Comparison of ENCODE assay signal across 18 cellular contexts in the genomic region with DNA sequence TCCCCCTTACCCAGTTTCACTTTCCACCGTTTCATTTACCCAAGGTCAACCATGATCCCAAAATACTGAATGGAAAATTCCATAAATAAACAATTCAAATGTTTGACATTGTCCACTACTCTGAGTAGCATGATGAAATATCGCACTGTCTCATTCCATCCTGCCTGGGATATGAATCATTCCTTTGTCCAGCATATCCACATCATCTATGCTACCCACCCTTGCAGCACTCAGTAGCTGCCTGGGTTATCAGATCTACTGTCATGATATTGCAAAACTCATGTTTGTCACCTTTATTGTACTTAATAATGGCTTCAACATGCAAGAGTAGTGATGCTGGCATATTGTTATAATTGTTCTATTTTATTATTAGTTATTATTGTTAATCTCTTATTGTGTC.
A peak's percentile ranks its signal among the peaks of the same experiment; 100 is the strongest.
DNase-seq lines count a peak whose midpoint lies in the region; ATAC-seq, FAIRE-seq and TF ChIP-seq lines count a peak whose summit lies in the region.
"Had no signal": no experiment of that assay in that cellular context is flagged by ENCODE, and none has a peak within 500 bp of the region (broad histone marks: within the 10 kb centered on the region; RNA-seq: fewer than 3 reads in every experiment).

No MANE protein-coding gene starts in this region.

- peaks cover 0 to 4% of the 10 kb centered on the region in 2 donors for H3K9me3 Mint-ChIP-seq in stimulated activated naive CD8-positive, alpha-beta T cell treated with anti-CD3 and anti-CD28 coated beads, Interleukin-15, amount 100 ng/mL, for 72 hours
- H3K9me3 Mint-ChIP-seq: activated T-helper 1 cell treated with anti-CD3 and anti-CD28 coated beads, Interleukin-12 subunit alpha, Interleukin-12 subunit beta, Interleukin-2, Interleukin-4 antibody, amounts not matched to agents 30 ng/mL and 10 ng/mL and 1 ng/mL, durations not matched to agents 14 hours and 24 hours and 36 hours had no signal

- H4K20me1 ChIP-seq in MM.1S (ENCODE audit: insufficient read depth, low read length): no peaks in the 10 kb centered on the region

- in situ Hi-C loops in Panc1 (cut with HindIII; ENCODE audit: low pct_unique_long_range_greater_than_20kb, low sequenced_read_pairs): no loop called here
- in situ Hi-C loops in transverse colon (cut with MboI; ENCODE audit: low pct_ligation_motif_present in 1 of 4, low pct_unique_long_range_greater_than_20kb in 1 of 4, low sequenced_read_pairs in 3 of 4): no loop called here

- H3F3A ChIP-seq in MM.1S (ENCODE audit: insufficient read depth, low read length): no peaks in the 10 kb centered on the region

- TF ChIP-seq CTCF in Panc1 (IDR thresholded peaks at IDR 0.05) (no peak), bronchial epithelial cell (IDR thresholded peaks at IDR 0.05; ENCODE audit: insufficient read depth, low read length, severe bottlenecking) (no peak), transverse colon (IDR thresholded peaks at IDR 0.05) (no peak), MM.1S (IDR thresholded peaks at IDR 0.05; ENCODE audit: low read length) (no peak)

- H3K4me1 ChIP-seq in Panc1 (ENCODE audit: control insufficient read depth, insufficient read depth, low read length) (no peaks in the 10 kb centered on the region), transverse colon (no peaks in the 10 kb centered on the region), MM.1S (ENCODE audit: low read length) (no peaks in the 10 kb centered on the region)
- H3K4me1 ChIP-seq: colonic mucosa, testis had no signal

- peak; percentile 62 for DNase-seq in ELR (ENCODE audit: low read depth)
- DNase-seq in Panc1 (ENCODE audit: low read depth, low spot score): peak; percentile 2
- DNase-seq in bronchial epithelial cell (ENCODE audit: low read depth): peak; percentile 82
- peak; percentile 46 for DNase-seq in kidney glomerular epithelial cell (lab: John Stamatoyannopoulos, UW)
- no peak for DNase-seq in transverse colon
- DNase-seq in MM.1S: no peak
- no peak for DNase-seq in stimulated activated naive CD8-positive, alpha-beta T cell treated with anti-CD3 and anti-CD28 coated beads, Interleukin-15, amount 100 ng/mL, for 72 hours
- no peak for DNase-seq in stimulated activated CD4-positive, alpha-beta T cell treated with anti-CD3 and anti-CD28 coated beads, Interleukin-4, amount 100 ng/mL, for 1 hour
- DNase-seq: colonic mucosa; COR-L47; NCI-H1694 treated with DMSO at 0.1 percent for 48 hours; NCI-H526 treated with DMSO at 0.1 percent for 48 hours; OCI-M1; stimulated activated CD4-positive, alpha-beta T cell treated with anti-CD3 and anti-CD28 coated beads, Interleukin-4, amount 100 ng/mL, for 4 hours; T-cell; testis had no signal

- H3K79me2 ChIP-seq in MM.1S (ENCODE audit: low read length): no peaks in the 10 kb centered on the region

- intact Hi-C loops in Panc1 (cut with micrococcal nuclease; ENCODE audit: unreplicated experiment) (no loop called here), transverse colon (cut with DNase I; ENCODE audit: low total_unique reads) (no loop called here)

- no peak for TF ChIP-seq EP300 in transverse colon (IDR thresholded peaks at IDR 0.05; ENCODE audit: low read depth)

- POLR2A ChIA-PET in Panc1 (lab: Charles Lee): no interaction called here

- no peaks in the 10 kb centered on the region for H3K9me2 ChIP-seq in MM.1S (replicated peaks; ENCODE audit: insufficient read depth, low read length)

- no peak overlapping the region for H2AFZ ChIP-seq in MM.1S (ENCODE audit: low read length)

- H3K4me3 ChIP-seq in Panc1 (ENCODE audit: low read depth in 2 of 2, low read length in 2 of 2): no peak overlapping the region
- no peak overlapping the region for H3K4me3 ChIP-seq in bronchial epithelial cell (ENCODE audit: low read depth, low read length)
- H3K4me3 ChIP-seq in transverse colon: no peak overlapping the region
- no peak overlapping the region for H3K4me3 ChIP-seq in MM.1S (ENCODE audit: low read length)
- H3K4me3 ChIP-seq: colonic mucosa, testis had no signal

- CTCF ChIA-PET in Panc1 (lab: Charles Lee): no interaction called here

- H3K27ac ChIP-seq in Panc1 (ENCODE audit: low read length): no peak overlapping the region
- no peak overlapping the region for H3K27ac ChIP-seq in transverse colon
- H3K27ac ChIP-seq in MM.1S (ENCODE audit: low read length): no peak overlapping the region
- H3K27ac ChIP-seq: colonic mucosa, testis had no signal

- 69 to 100% methylated on average over 1 to 2 of the region's 2 CpGs for WGBS in transverse colon (ENCODE audit: low coverage in 1 of 2), 2 donors

- no peak overlapping the region for H3K4me3 Mint-ChIP-seq in stimulated activated naive CD8-positive, alpha-beta T cell treated with anti-CD3 and anti-CD28 coated beads, Interleukin-15, amount 100 ng/mL, for 72 hours
- H3K4me3 Mint-ChIP-seq: activated T-helper 1 cell treated with anti-CD3 and anti-CD28 coated beads, Interleukin-12 subunit alpha, Interleukin-12 subunit beta, Interleukin-2, Interleukin-4 antibody, amounts not matched to agents 30 ng/mL and 10 ng/mL and 1 ng/mL, durations not matched to agents 14 hours and 24 hours and 36 hours; T-cell had no signal

- H3K27me3 ChIP-seq in Panc1 (ENCODE audit: control insufficient read depth, insufficient read depth, low read length) (no peaks in the 10 kb centered on the region), bronchial epithelial cell (ENCODE audit: control insufficient read depth, insufficient read depth, low read length) (no peaks in the 10 kb centered on the region), transverse colon (no peaks in the 10 kb centered on the region), MM.1S (replicated peaks; ENCODE audit: insufficient read depth, low read length) (no peaks in the 10 kb centered on the region)
- H3K27me3 ChIP-seq: colonic mucosa, testis had no signal

- H3K4me1 Mint-ChIP-seq in stimulated activated naive CD8-positive, alpha-beta T cell treated with anti-CD3 and anti-CD28 coated beads, Interleukin-15, amount 100 ng/mL, for 72 hours: no peaks in the 10 kb centered on the region
- H3K4me1 Mint-ChIP-seq: T-cell had no signal

- no peak for ATAC-seq in Panc1
- ATAC-seq in stimulated activated naive CD8-positive, alpha-beta T cell treated with anti-CD3 and anti-CD28 coated beads, Interleukin-15, amount 100 ng/mL, for 72 hours: no peak
- ATAC-seq: T-cell had no signal

- no peak overlapping the region for H3K4me2 ChIP-seq in MM.1S (ENCODE audit: low read depth, low read length)

- H3K36me3 ChIP-seq in Panc1 (ENCODE audit: control insufficient read depth, insufficient read depth, low read length) (no peaks in the 10 kb centered on the region), bronchial epithelial cell (ENCODE audit: control insufficient read depth, insufficient read depth, low read length) (no peaks in the 10 kb centered on the region), transverse colon (no peaks in the 10 kb centered on the region), MM.1S (replicated peaks; ENCODE audit: insufficient read depth, low read length) (no peaks in the 10 kb centered on the region)
- H3K36me3 ChIP-seq: colonic mucosa had no signal

- no peak overlapping the region for H3K27ac Mint-ChIP-seq in stimulated activated naive CD8-positive, alpha-beta T cell treated with anti-CD3 and anti-CD28 coated beads, Interleukin-15, amount 100 ng/mL, for 72 hours
- H3K27ac Mint-ChIP-seq: activated T-helper 1 cell treated with anti-CD3 and anti-CD28 coated beads, Interleukin-12 subunit alpha, Interleukin-12 subunit beta, Interleukin-2, Interleukin-4 antibody, amounts not matched to agents 30 ng/mL and 10 ng/mL and 1 ng/mL, durations not matched to agents 14 hours and 24 hours and 36 hours; T-cell had no signal

- H3K9ac ChIP-seq in MM.1S (ENCODE audit: low read length): no peak overlapping the region

- no peak for TF ChIP-seq POLR2A in transverse colon (IDR thresholded peaks at IDR 0.05)

- BruUV-seq in Panc1 (replicated peaks; lab: Mats Ljungman, UMichigan): no TSS peak

- H3K9me3 ChIP-seq in Panc1 (ENCODE audit: control insufficient read depth, insufficient read depth, low read depth, low read length) (no peaks in the 10 kb centered on the region), transverse colon (no peaks in the 10 kb centered on the region), MM.1S (replicated peaks; ENCODE audit: insufficient read depth, low read length) (no peaks in the 10 kb centered on the region)
- H3K9me3 ChIP-seq: colonic mucosa, testis had no signal

- no peaks in the 10 kb centered on the region for H3K27me3 Mint-ChIP-seq in stimulated activated naive CD8-positive, alpha-beta T cell treated with anti-CD3 and anti-CD28 coated beads, Interleukin-15, amount 100 ng/mL, for 72 hours
- H3K27me3 Mint-ChIP-seq: T-cell had no signal

- no peak for FAIRE-seq in bronchial epithelial cell (lab: Jason Lieb, UNC)
- FAIRE-seq: H54 had no signal

Comparison
In these comparisons a context has a peak if more than half of its experiments do, and no peak if none do; other contexts are left out.
1. DNase-seq: peak in ELR (single experiment), Panc1 (single experiment), bronchial epithelial cell (single experiment) and kidney glomerular epithelial cell (single experiment); none in transverse colon (single experiment), MM.1S (single experiment), stimulated activated naive CD8-positive, alpha-beta T cell treated with anti-CD3 and anti-CD28 coated beads, Interleukin-15, amount 100 ng/mL, for 72 hours (0 of 2) and stimulated activated CD4-positive, alpha-beta T cell treated with anti-CD3 and anti-CD28 coated beads, Interleukin-4, amount 100 ng/mL, for 1 hour (single experiment).